10 cellular contexts compared by ENCODE assay signal in genomic region chr22:19149047-19149883, GRCh38. TPM values are rescaled to one million over a fixed set of nuclear protein-coding genes. Genes with fewer than 3 reads are reported as not detected.
A peak's percentile ranks its signal among the peaks of the same experiment; 100 is the strongest.
DNase-seq lines count a peak whose midpoint lies in the region; ATAC-seq and TF ChIP-seq lines count a peak whose summit lies in the region.
"Had no signal": no experiment of that assay in that cellular context is flagged by ENCODE, and none has a peak within 500 bp of the region (broad histone marks: within the 10 kb centered on the region; RNA-seq: fewer than 3 reads in every experiment).

No MANE protein-coding gene starts in this region.

- H3K27me3 ChIP-seq in endodermal cell (ENCODE audit: control insufficient read depth, insufficient read depth, low read length, poor library complexity, severe bottlenecking) (peaks cover 85% of the 10 kb centered on the region), skeletal muscle tissue (ENCODE audit: control insufficient read depth in 3 of 3, insufficient read depth in 3 of 3, low read length in 3 of 3) (peaks cover 53 to 56% (median 55%) of the 10 kb centered on the region in 3 donors)

- no peak overlapping the region for H3K27ac Mint-ChIP-seq in endodermal cell

- peaks cover 3% of the 10 kb centered on the region for H3K4me1 Mint-ChIP-seq in endodermal cell

- H3K9ac ChIP-seq in SK-N-MC (ENCODE audit: insufficient read length) = no peak overlapping the region
- no peak overlapping the region for H3K9ac ChIP-seq in endodermal cell (ENCODE audit: extremely low read depth, low read length, poor library complexity, severe bottlenecking)
- H3K9ac ChIP-seq in skeletal muscle tissue (ENCODE audit: low read depth in 1 of 3, low read length in 3 of 3) = no peak overlapping the region

- H3K4me1 ChIP-seq in endodermal cell (ENCODE audit: control insufficient read depth, insufficient read depth, low read length) (no peaks in the 10 kb centered on the region), skeletal muscle tissue (ENCODE audit: control insufficient read depth in 3 of 3, insufficient read depth in 3 of 3, low read length in 3 of 3) (peaks cover 2 to 5% (median 2%) of the 10 kb centered on the region in 3 donors)

- WGBS in endodermal cell (ENCODE audit: insufficient coverage in 1 of 2, insufficient read length in 1 of 2), 2 experiments = 12 to 41% methylated on average over 27 to 92 of the region's 92 CpGs

- H3K27ac ChIP-seq in SK-N-MC (no peak overlapping the region), endodermal cell (ENCODE audit: low read depth, low read length) (no peak overlapping the region), skeletal muscle tissue (ENCODE audit: low read depth, low read length) (no peak overlapping the region)

- H3K4me3 ChIP-seq in GM12864 (ENCODE audit: low read depth, low read length) (peak overlapping the region; percentile 25; the same call in 1 of the 2 replicates), SK-N-MC (peak overlapping the region; percentile 38; the same call in 1 of the 2 replicates), endodermal cell (ENCODE audit: low read length) (no peak overlapping the region), skeletal muscle tissue (ENCODE audit: low read length in 3 of 3) (peak overlapping the region in 2 of 3 donors; percentile 35 to 46)

- DNase-seq in GM12864 (ENCODE audit: low read depth) (no peak), SK-N-MC (ENCODE audit: low read depth, low spot score) (no peak), endodermal cell (peak; percentile 84), posterior vena cava (ENCODE audit: low spot score) (no peak), OCI-M1 (lab: John Stamatoyannopoulos, UW) (no peak), medulla oblongata (ENCODE audit: extremely low spot score) (no peak)

- TF ChIP-seq CTCF in GM12864 (IDR thresholded peaks at IDR 0.05; ENCODE audit: low read depth, low read length, missing control alignments) (no peak), endodermal cell (conservative IDR thresholded peaks at IDR 0.05) (no peak)

- H3K36me3 ChIP-seq in SK-N-MC (ENCODE audit: insufficient read depth, low read length) (no peaks in the 10 kb centered on the region), endodermal cell (ENCODE audit: control insufficient read depth, insufficient read depth, low read length) (no peaks in the 10 kb centered on the region), skeletal muscle tissue (ENCODE audit: control insufficient read depth in 3 of 3, insufficient read depth in 3 of 3, low read length in 3 of 3) (no peaks in the 10 kb centered on the region)

- no peaks in the 10 kb centered on the region for H3K9me3 ChIP-seq in SK-N-MC (ENCODE audit: low read depth, low read length)
- peaks cover 8% of the 10 kb centered on the region for H3K9me3 ChIP-seq in endodermal cell (ENCODE audit: control insufficient read depth, low read length)
- H3K9me3 ChIP-seq in skeletal muscle tissue (ENCODE audit: control insufficient read depth in 3 of 3, low read length in 3 of 3) = peaks cover 0 to 4% (median 4%) of the 10 kb centered on the region in 3 donors

- H3K9me3 Mint-ChIP-seq in endodermal cell = peaks cover 12% of the 10 kb centered on the region

- no peak overlapping the region for H3K4me3 Mint-ChIP-seq in endodermal cell

- no peak for ATAC-seq in HG03108 (IDR thresholded peaks at IDR 0.05; ENCODE audit: unreplicated experiment)

- intact Hi-C loops in posterior vena cava (cut with DNase I) = no loop called here

- H3K27me3 Mint-ChIP-seq in endodermal cell (ENCODE audit: insufficient read depth) = peaks cover 86% of the 10 kb centered on the region

- no peaks in the 10 kb centered on the region for H3K36me3 Mint-ChIP-seq in endodermal cell (ENCODE audit: low read depth)

RNA-seq across cellular contexts. Expression of gene GSC2, which starts 0.8 kb away (rescaled TPM):
- total RNA-seq in endodermal cell (not detected), skeletal muscle tissue (not detected), posterior vena cava (not detected)
- not detected for polyA plus RNA-seq in endodermal cell (2013, experiment 1 of 2)
- not detected for polyA plus RNA-seq in endodermal cell (2013, experiment 2 of 2)
- total RNA-seq: kidney epithelial cell, LHCN-M2 had no signal

RNA-seq across cellular contexts. Expression of gene ESS2, which starts 4.8 kb away (rescaled TPM):
- 10 to 100 TPM; 14.5 to 14.8 TPM for total RNA-seq in endodermal cell
- polyA plus RNA-seq in endodermal cell (2013, experiment 1 of 2) = 17.1 TPM
- 15.0 TPM for polyA plus RNA-seq in endodermal cell (2013, experiment 2 of 2)
- 3.7 TPM for total RNA-seq in skeletal muscle tissue
- 10 to 100 TPM; 10.2 to 11.5 TPM for total RNA-seq in posterior vena cava

RNA-seq across cellular contexts. Expression of gene TSSK2, which starts 18.2 kb away (rescaled TPM):
- not detected for total RNA-seq in endodermal cell
- not detected for polyA plus RNA-seq in endodermal cell (2013, experiment 1 of 2)
- polyA plus RNA-seq in endodermal cell (2013, experiment 2 of 2) = not detected
- not detected for total RNA-seq in skeletal muscle tissue
- total RNA-seq in posterior vena cava = not detected
- total RNA-seq: kidney epithelial cell, LHCN-M2 had no signal

RNA-seq across cellular contexts. Expression of gene DGCR2, which starts 27.1 kb away (rescaled TPM):
- total RNA-seq in endodermal cell = 10 to 100 TPM; 54.6 to 62.9 TPM
- 47.4 TPM for polyA plus RNA-seq in endodermal cell (2013, experiment 1 of 2)
- 41.6 TPM for polyA plus RNA-seq in endodermal cell (2013, experiment 2 of 2)
- total RNA-seq in skeletal muscle tissue = 41.8 TPM
- total RNA-seq in posterior vena cava = 10 to 100 TPM; 28.3 to 35.2 TPM

RNA-seq across cellular contexts. Expression of gene SLC25A1, which starts 29.3 kb away (rescaled TPM):
- 100 to 1,000 TPM; 111 to 119 TPM for total RNA-seq in endodermal cell
- 113 TPM for polyA plus RNA-seq in endodermal cell (2013, experiment 1 of 2)
- 109 TPM for polyA plus RNA-seq in endodermal cell (2013, experiment 2 of 2)
- total RNA-seq in skeletal muscle tissue = 17.2 TPM
- total RNA-seq in posterior vena cava = 10 to 100 TPM; 46.2 to 47.8 TPM
